In the genomic region with DNA sequence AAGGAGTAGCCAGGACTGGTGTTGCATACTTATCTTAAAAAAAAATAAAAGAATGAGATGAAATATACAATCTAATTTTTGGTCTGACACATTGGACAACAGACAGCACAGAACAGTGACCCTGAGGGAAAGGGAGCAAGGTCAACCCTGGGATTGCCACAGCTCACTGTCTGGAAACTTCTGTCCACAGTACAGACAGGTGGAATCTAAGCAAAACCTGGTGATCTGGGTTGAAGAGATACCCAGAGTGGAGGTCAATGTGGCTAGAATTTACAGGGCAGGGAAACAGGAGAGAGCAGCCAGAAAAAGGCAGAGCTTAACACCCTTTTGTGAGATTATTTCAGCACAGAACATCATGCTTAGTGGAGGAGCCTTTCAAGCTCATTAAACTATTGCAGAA, we compare ENCODE assay signal across 2 cellular contexts.
TF ChIP-seq lines count a peak whose summit lies in the region.

No MANE protein-coding gene starts in this region.

TF ChIP-seq in SK-N-SH, 30 proteins besides CTCF, POLR2A, EP300 and RAD21 (continued from another document):
- TF ChIP-seq, protein P1, sequence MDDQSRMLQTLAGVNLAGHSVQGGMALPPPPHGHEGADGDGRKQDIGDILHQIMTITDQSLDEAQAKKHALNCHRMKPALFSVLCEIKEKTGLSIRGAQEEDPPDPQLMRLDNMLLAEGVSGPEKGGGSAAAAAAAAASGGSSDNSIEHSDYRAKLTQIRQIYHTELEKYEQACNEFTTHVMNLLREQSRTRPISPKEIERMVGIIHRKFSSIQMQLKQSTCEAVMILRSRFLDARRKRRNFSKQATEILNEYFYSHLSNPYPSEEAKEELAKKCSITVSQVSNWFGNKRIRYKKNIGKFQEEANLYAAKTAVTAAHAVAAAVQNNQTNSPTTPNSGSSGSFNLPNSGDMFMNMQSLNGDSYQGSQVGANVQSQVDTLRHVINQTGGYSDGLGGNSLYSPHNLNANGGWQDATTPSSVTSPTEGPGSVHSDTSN (IDR thresholded peaks at IDR 0.05): no peak
- TF ChIP-seq, protein P2, sequence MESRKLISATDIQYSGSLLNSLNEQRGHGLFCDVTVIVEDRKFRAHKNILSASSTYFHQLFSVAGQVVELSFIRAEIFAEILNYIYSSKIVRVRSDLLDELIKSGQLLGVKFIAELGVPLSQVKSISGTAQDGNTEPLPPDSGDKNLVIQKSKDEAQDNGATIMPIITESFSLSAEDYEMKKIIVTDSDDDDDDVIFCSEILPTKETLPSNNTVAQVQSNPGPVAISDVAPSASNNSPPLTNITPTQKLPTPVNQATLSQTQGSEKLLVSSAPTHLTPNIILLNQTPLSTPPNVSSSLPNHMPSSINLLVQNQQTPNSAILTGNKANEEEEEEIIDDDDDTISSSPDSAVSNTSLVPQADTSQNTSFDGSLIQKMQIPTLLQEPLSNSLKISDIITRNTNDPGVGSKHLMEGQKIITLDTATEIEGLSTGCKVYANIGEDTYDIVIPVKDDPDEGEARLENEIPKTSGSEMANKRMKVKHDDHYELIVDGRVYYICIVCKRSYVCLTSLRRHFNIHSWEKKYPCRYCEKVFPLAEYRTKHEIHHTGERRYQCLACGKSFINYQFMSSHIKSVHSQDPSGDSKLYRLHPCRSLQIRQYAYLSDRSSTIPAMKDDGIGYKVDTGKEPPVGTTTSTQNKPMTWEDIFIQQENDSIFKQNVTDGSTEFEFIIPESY (IDR thresholded peaks at IDR 0.05; ENCODE audit: borderline replicate concordance, low read depth): no peak
- TF ChIP-seq, protein P3, sequence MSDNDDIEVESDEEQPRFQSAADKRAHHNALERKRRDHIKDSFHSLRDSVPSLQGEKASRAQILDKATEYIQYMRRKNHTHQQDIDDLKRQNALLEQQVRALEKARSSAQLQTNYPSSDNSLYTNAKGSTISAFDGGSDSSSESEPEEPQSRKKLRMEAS (IDR thresholded peaks at IDR 0.05; ENCODE audit: low read depth): no peak
- TF ChIP-seq, protein P4, sequence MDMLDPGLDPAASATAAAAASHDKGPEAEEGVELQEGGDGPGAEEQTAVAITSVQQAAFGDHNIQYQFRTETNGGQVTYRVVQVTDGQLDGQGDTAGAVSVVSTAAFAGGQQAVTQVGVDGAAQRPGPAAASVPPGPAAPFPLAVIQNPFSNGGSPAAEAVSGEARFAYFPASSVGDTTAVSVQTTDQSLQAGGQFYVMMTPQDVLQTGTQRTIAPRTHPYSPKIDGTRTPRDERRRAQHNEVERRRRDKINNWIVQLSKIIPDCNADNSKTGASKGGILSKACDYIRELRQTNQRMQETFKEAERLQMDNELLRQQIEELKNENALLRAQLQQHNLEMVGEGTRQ (IDR thresholded peaks at IDR 0.05; ENCODE audit: borderline replicate concordance, low read depth, low read length): no peak
- TF ChIP-seq RCOR1 (IDR thresholded peaks at IDR 0.05; ENCODE audit: low read length) (0 out of 2 replicates have a peak, but pooled peaks have one; percentile 3), GATA2 (CRISPR knock-in tag; IDR thresholded peaks at IDR 0.05) (peak; percentile 10; the same call in 1 of the 2 replicates)

TF ChIP-seq in SK-N-SH treated with all-trans-retinoic acid at 6 μM for 48 hours, 23 proteins besides CTCF, POLR2A, EP300 and RAD21 (continued from another document):
- TF ChIP-seq, protein P5, sequence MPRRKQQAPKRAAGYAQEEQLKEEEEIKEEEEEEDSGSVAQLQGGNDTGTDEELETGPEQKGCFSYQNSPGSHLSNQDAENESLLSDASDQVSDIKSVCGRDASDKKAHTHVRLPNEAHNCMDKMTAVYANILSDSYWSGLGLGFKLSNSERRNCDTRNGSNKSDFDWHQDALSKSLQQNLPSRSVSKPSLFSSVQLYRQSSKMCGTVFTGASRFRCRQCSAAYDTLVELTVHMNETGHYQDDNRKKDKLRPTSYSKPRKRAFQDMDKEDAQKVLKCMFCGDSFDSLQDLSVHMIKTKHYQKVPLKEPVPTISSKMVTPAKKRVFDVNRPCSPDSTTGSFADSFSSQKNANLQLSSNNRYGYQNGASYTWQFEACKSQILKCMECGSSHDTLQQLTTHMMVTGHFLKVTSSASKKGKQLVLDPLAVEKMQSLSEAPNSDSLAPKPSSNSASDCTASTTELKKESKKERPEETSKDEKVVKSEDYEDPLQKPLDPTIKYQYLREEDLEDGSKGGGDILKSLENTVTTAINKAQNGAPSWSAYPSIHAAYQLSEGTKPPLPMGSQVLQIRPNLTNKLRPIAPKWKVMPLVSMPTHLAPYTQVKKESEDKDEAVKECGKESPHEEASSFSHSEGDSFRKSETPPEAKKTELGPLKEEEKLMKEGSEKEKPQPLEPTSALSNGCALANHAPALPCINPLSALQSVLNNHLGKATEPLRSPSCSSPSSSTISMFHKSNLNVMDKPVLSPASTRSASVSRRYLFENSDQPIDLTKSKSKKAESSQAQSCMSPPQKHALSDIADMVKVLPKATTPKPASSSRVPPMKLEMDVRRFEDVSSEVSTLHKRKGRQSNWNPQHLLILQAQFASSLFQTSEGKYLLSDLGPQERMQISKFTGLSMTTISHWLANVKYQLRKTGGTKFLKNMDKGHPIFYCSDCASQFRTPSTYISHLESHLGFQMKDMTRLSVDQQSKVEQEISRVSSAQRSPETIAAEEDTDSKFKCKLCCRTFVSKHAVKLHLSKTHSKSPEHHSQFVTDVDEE (CRISPR knock-in tag; IDR thresholded peaks at IDR 0.05): no peak
- no peak for TF ChIP-seq ZNF70 (CRISPR knock-in tag; IDR thresholded peaks at IDR 0.05)
